8 cellular contexts compared by ENCODE assay signal in genomic region chr6:118894425-118895240, GRCh38. TPM values are rescaled to one million over a fixed set of nuclear protein-coding genes. Genes with fewer than 3 reads are reported as not detected.
A peak's percentile ranks its signal among the peaks of the same experiment; 100 is the strongest.
DNase-seq lines count a peak whose midpoint lies in the region; ATAC-seq and TF ChIP-seq lines count a peak whose summit lies in the region.

No MANE protein-coding gene starts in this region.

- in situ Hi-C loops in SK-MEL-5 (cut with HindIII; ENCODE audit: low pct_unique_long_range_greater_than_20kb, low sequenced_read_pairs), result no loop called here

- TF ChIP-seq CTCF in Calu3 (IDR thresholded peaks at IDR 0.05; ENCODE audit: unreplicated experiment) (no peak), parathyroid adenoma (IDR thresholded peaks at IDR 0.05) (no peak), type B pancreatic cell (conservative IDR thresholded peaks at IDR 0.05) (peak; percentile 44)

- H3K79me2 ChIP-seq in parathyroid adenoma, result peaks cover 26% of the 10 kb centered on the region

- ATAC-seq in GM19463 (IDR thresholded peaks at IDR 0.05; ENCODE audit: unreplicated experiment) (peak; percentile 32), Right ventricle myocardium superior (ENCODE audit: poor library complexity) (peak; percentile 75)
- peak; percentile 36 to 37 for ATAC-seq in activated naive CD4-positive, alpha-beta T cell treated with anti-CD3 and anti-CD28 coated beads, Interleukin-2, amount 50 U/mL, for 72 hours

- peak overlapping the region; percentile 80 for H3K4me3 ChIP-seq in parathyroid adenoma (ENCODE audit: low read depth, low read length)

- no peaks in the 10 kb centered on the region for H3K27me3 ChIP-seq in parathyroid adenoma (ENCODE audit: control insufficient read depth, insufficient read depth, low read length)

- H3K9me3 Mint-ChIP-seq in Calu3 (ENCODE audit: low read depth, unreplicated experiment), result no peaks in the 10 kb centered on the region
- no peaks in the 10 kb centered on the region for H3K9me3 Mint-ChIP-seq in activated naive CD4-positive, alpha-beta T cell treated with anti-CD3 and anti-CD28 coated beads, Interleukin-2, amount 50 U/mL, for 72 hours
- no peaks in the 10 kb centered on the region for H3K9me3 Mint-ChIP-seq in type B pancreatic cell

- CTCF ChIA-PET in Calu3 (lab: Charles Lee), result interaction anchor here (0.5 to 1.5 kb wide), 2 partner anchors 47 to 216 kb away, joined by 3 to 4 read pairs; no protein-coding TSS in a partner anchor

- no peaks in the 10 kb centered on the region for H3K9me3 ChIP-seq in parathyroid adenoma (ENCODE audit: control insufficient read depth, low read length)

- peaks cover 35% of the 10 kb centered on the region for H3K36me3 Mint-ChIP-seq in Calu3 (ENCODE audit: insufficient read depth, unreplicated experiment)
- peaks cover 23% of the 10 kb centered on the region in 2 donors for H3K36me3 Mint-ChIP-seq in activated naive CD4-positive, alpha-beta T cell treated with anti-CD3 and anti-CD28 coated beads, Interleukin-2, amount 50 U/mL, for 72 hours
- H3K36me3 Mint-ChIP-seq in type B pancreatic cell, result peaks cover 19% of the 10 kb centered on the region

- peaks cover 19% of the 10 kb centered on the region for H3K4me1 Mint-ChIP-seq in Calu3 (ENCODE audit: low read depth, unreplicated experiment)
- peaks cover 36% of the 10 kb centered on the region for H3K4me1 Mint-ChIP-seq in type B pancreatic cell (ENCODE audit: unreplicated experiment)

- H3K27me3 Mint-ChIP-seq in Calu3 (ENCODE audit: unreplicated experiment), result no peaks in the 10 kb centered on the region
- H3K27me3 Mint-ChIP-seq in type B pancreatic cell, result peaks cover 4% of the 10 kb centered on the region

- peaks cover 12% of the 10 kb centered on the region for H3K4me1 ChIP-seq in parathyroid adenoma

- H3K4me3 Mint-ChIP-seq in Calu3 (ENCODE audit: low read depth, unreplicated experiment), result peak overlapping the region; percentile 99
- H3K4me3 Mint-ChIP-seq in type B pancreatic cell, result peak overlapping the region; percentile 95

- H3K27ac Mint-ChIP-seq in Calu3 (ENCODE audit: unreplicated experiment) (peak overlapping the region; percentile 100), type B pancreatic cell (peak overlapping the region; percentile 99)
- H3K27ac Mint-ChIP-seq in activated naive CD4-positive, alpha-beta T cell treated with anti-CD3 and anti-CD28 coated beads, Interleukin-2, amount 50 U/mL, for 72 hours, result peak overlapping the region; percentile 97 to 100

- peak overlapping the region; percentile 84 for H3K4me2 ChIP-seq in parathyroid adenoma (ENCODE audit: low read length)

- intact Hi-C loops in Calu3 (cut with micrococcal nuclease; ENCODE audit: unreplicated experiment), result loop anchor here (5.0 to 10.0 kb wide), 3 partner anchors 38 to 330 kb away; no protein-coding TSS in a partner anchor
- intact Hi-C loops in Right ventricle myocardium superior (cut with DNase I), result no loop called here

- no TSS peak for BruUV-seq in Calu3 (replicated peaks; lab: Mats Ljungman, UMichigan)

- H3K9ac ChIP-seq in parathyroid adenoma, result peak overlapping the region; percentile 33

- peak overlapping the region; percentile 89 for H3K27ac ChIP-seq in parathyroid adenoma

- H3K36me3 ChIP-seq in parathyroid adenoma (ENCODE audit: control insufficient read depth, insufficient read depth, low read length), result no peaks in the 10 kb centered on the region

- H2AFZ ChIP-seq in parathyroid adenoma, result peak overlapping the region; percentile 87

- DNase-seq in Calu3 (peak; percentile 56), HK-2 (ENCODE audit: unreplicated experiment) (peak; percentile 74), SK-MEL-5 (ENCODE audit: low read depth, low spot score) (peak; percentile 50), Right ventricle myocardium superior (peak; percentile 79), type B pancreatic cell (ENCODE audit: extremely low spot score, unreplicated experiment) (peak; percentile 82)
- peak; percentile 66 to 76 for DNase-seq in activated naive CD4-positive, alpha-beta T cell treated with anti-CD3 and anti-CD28 coated beads, Interleukin-2, amount 50 U/mL, for 72 hours (ENCODE audit: low spot score in 2 of 2)

RNA-seq across cellular contexts. Expression of gene ASF1A, which starts 0.7 kb away (rescaled TPM):
- total RNA-seq in Calu3 (2022) (17.2 and 19.7 TPM in 2 replicates), Right ventricle myocardium superior (26.0 TPM), type B pancreatic cell (ENCODE audit: low replicate concordance) (25.4 and 32.5 TPM in 2 replicates)
- total RNA-seq in SK-MEL-5 (2014; rRNA removed; shearing (Covaris generic)), result 15.8 and 18.1 TPM in 2 replicates
- 6.4 and 7.1 TPM in 2 replicates for polyA plus RNA-seq in SK-MEL-5 (2015; cell fraction: cytosol; rRNA removed)
- polyA plus RNA-seq in SK-MEL-5 (2015; cell fraction: nucleus; rRNA removed), result 3.6 and 5.6 TPM in 2 replicates
- total RNA-seq in activated naive CD4-positive, alpha-beta T cell treated with anti-CD3 and anti-CD28 coated beads, Interleukin-2, amount 50 U/mL, for 72 hours, result 10 to 100 TPM; 14.2 to 24.8 TPM

RNA-seq across cellular contexts. Expression of gene MCM9, which starts 40.3 kb away (rescaled TPM):
- total RNA-seq in Calu3 (2022), result 17.3 and 24.6 TPM in 2 replicates
- 10.5 and 15.8 TPM in 2 replicates for total RNA-seq in SK-MEL-5 (2014; rRNA removed; shearing (Covaris generic))
- 5.0 and 9.7 TPM in 2 replicates for polyA plus RNA-seq in SK-MEL-5 (2015; cell fraction: cytosol; rRNA removed)
- 26.0 and 30.7 TPM in 2 replicates for polyA plus RNA-seq in SK-MEL-5 (2015; cell fraction: nucleus; rRNA removed)
- total RNA-seq in activated naive CD4-positive, alpha-beta T cell treated with anti-CD3 and anti-CD28 coated beads, Interleukin-2, amount 50 U/mL, for 72 hours, result 10 to 100 TPM; 15.8 to 19.0 TPM
- 4.8 TPM for total RNA-seq in Right ventricle myocardium superior
- 16.6 and 19.6 TPM in 2 replicates for total RNA-seq in type B pancreatic cell (ENCODE audit: low replicate concordance)

Comparison
In these comparisons a context has a peak if more than half of its experiments do, and no peak if none do; other contexts are left out.
1. Peak in every context shown above with its lines: DNase-seq, ATAC-seq, H3K4me3 ChIP-seq and H3K27ac ChIP-seq.